Comparison of ENCODE assay signal across 8 cellular contexts in the genomic region with DNA sequence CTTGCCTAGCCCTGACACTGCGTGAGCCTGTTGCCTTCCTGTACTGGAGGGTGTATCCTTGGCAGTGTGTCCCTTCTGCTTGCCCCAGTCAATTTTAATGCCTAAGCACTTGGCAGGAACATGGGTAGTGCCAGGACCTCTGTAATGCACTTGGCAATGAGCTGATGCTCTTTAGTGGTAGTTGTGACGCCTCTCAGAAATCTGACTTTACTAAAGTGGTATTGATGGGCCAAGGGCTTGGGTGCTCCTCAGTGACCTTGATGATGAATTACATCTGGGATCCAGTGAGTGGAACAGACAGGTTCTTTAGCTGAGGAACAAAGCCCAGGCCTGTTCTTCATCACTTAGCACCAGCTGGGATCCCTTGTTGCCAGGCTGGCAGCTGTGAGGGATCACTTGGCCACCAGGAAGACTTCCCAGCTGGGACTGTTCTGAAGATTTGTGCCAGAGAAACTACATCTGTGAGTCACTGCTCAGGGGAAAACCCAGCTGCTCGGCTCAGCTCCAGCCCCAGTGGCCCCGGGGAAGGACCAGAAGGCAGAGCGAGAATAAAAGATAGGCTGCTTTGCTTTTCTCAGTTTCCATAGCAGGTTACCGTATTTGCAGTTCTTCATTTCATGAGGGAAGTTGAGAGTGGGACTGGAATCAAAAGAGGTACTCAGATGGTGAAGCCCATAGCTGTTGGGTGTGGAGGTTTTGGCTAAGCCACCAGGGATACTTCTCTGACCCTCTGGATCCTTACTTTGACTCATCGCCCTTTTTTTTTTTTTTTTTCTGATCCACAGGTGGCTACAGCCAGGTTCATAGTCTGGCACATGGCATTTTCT. TPM values are rescaled to one million over a fixed set of nuclear protein-coding genes. Genes with fewer than 3 reads are reported as not detected.
DNase-seq lines count a peak whose midpoint lies in the region; ATAC-seq and TF ChIP-seq lines count a peak whose summit lies in the region.

No MANE protein-coding gene starts in this region.

- intact Hi-C loops in CD4-positive, alpha-beta T cell (cut with DNase I, micrococcal nuclease): loop anchor here (5.0 to 10.0 kb wide), 3 partner anchors 238 to 328 kb away; a partner anchor contains a TSS

- peaks cover 67% of the 10 kb centered on the region for H3K4me1 Mint-ChIP-seq in CD4-positive, alpha-beta T cell (ENCODE audit: low read depth)
- peaks cover 27% of the 10 kb centered on the region for H3K4me1 Mint-ChIP-seq in activated CD8-positive, alpha-beta T cell treated with anti-CD3 and anti-CD28 coated beads, Interleukin-2, amount 10 ng/mL, durations not matched to agents 7 days and 5 days (ENCODE audit: low read depth)

- peak overlapping the region; percentile 58 for H3K4me3 Mint-ChIP-seq in CD4-positive, alpha-beta T cell
- peak overlapping the region; percentile 34 for H3K4me3 Mint-ChIP-seq in activated CD8-positive, alpha-beta T cell treated with anti-CD3 and anti-CD28 coated beads, Interleukin-2, amount 10 ng/mL, durations not matched to agents 7 days and 5 days

- no peak overlapping the region for H3K27ac Mint-ChIP-seq in CD4-positive, alpha-beta T cell
- peak overlapping the region; percentile 79 for H3K27ac Mint-ChIP-seq in activated CD8-positive, alpha-beta T cell treated with anti-CD3 and anti-CD28 coated beads, Interleukin-2, amount 10 ng/mL, durations not matched to agents 7 days and 5 days

- TF ChIP-seq CTCF in CD4-positive, alpha-beta T cell (IDR thresholded peaks at IDR 0.05): no peak

- H3K27ac ChIP-seq in CD4-positive, alpha-beta T cell (ENCODE audit: low read depth, low read length): peak overlapping the region; percentile 70

- H3K9me3 ChIP-seq in CD4-positive, alpha-beta T cell (ENCODE audit: control insufficient read depth, low read length): no peaks in the 10 kb centered on the region

- POLR2A ChIA-PET in CD4-positive, alpha-beta T cell (lab: Charles Lee): interaction anchor here (0.8 to 9.3 kb wide), 9 partner anchors 8 to 152 kb away, joined by 3 to 138 read pairs (median 14); a partner anchor contains a TSS
- POLR2A ChIA-PET in activated CD8-positive, alpha-beta T cell treated with anti-CD3 and anti-CD28 coated beads, Interleukin-2, amount 10 ng/mL, durations not matched to agents 7 days and 5 days (lab: Charles Lee): interaction anchor here (0.6 to 9.4 kb wide), 10 partner anchors 8 to 296 kb away, joined by 3 to 118 read pairs (median 6); a partner anchor contains a TSS

- CTCF ChIA-PET in CD4-positive, alpha-beta T cell (lab: Charles Lee): interaction anchor here (0.6 to 1.7 kb wide), 9 partner anchors 11 to 131 kb away, joined by 3 to 6 read pairs (median 3); no protein-coding TSS in a partner anchor
- CTCF ChIA-PET in activated CD8-positive, alpha-beta T cell treated with anti-CD3 and anti-CD28 coated beads, Interleukin-2, amount 10 ng/mL, durations not matched to agents 7 days and 5 days (lab: Charles Lee): interaction anchor here (0.8 to 7.4 kb wide), 15 partner anchors 12 to 358 kb away, joined by 3 to 110 read pairs (median 4); a partner anchor contains a TSS

- DNase-seq in CD4-positive, alpha-beta T cell: peak in 9 of 10 experiments; percentile 40 to 64 (median 47)
- DNase-seq in HT1080 (ENCODE audit: low read depth) (peak; percentile 76), pulmonary artery endothelial cell (ENCODE audit: low read depth, low spot score) (peak; percentile 8), left lobe of liver (ENCODE audit: low spot score) (no peak), NCI-H187 (lab: John Stamatoyannopoulos, UW) (no peak)
- peak; percentile 58 for DNase-seq in activated CD8-positive, alpha-beta T cell treated with anti-CD3 and anti-CD28 coated beads, Interleukin-2, amount 10 ng/mL, durations not matched to agents 7 days and 5 days

- H3K27me3 Mint-ChIP-seq in CD4-positive, alpha-beta T cell: no peaks in the 10 kb centered on the region
- H3K27me3 Mint-ChIP-seq in activated CD8-positive, alpha-beta T cell treated with anti-CD3 and anti-CD28 coated beads, Interleukin-2, amount 10 ng/mL, durations not matched to agents 7 days and 5 days (ENCODE audit: low read depth): no peaks in the 10 kb centered on the region

- no peaks in the 10 kb centered on the region for H3K9me3 Mint-ChIP-seq in CD4-positive, alpha-beta T cell
- H3K9me3 Mint-ChIP-seq in activated CD8-positive, alpha-beta T cell treated with anti-CD3 and anti-CD28 coated beads, Interleukin-2, amount 10 ng/mL, durations not matched to agents 7 days and 5 days (ENCODE audit: insufficient read depth): no peaks in the 10 kb centered on the region

- peak; percentile 32 for ATAC-seq in CD4-positive, alpha-beta T cell (ENCODE audit: poor library complexity)
- ATAC-seq in GM21381 (IDR thresholded peaks at IDR 0.05; ENCODE audit: unreplicated experiment): peak; percentile 51
- ATAC-seq in activated CD8-positive, alpha-beta T cell treated with anti-CD3 and anti-CD28 coated beads, Interleukin-2, amount 10 ng/mL, durations not matched to agents 7 days and 5 days: no peak
- peak; percentile 77 for ATAC-seq in esophagus mucosa
- no peak for ATAC-seq in left lobe of liver

- H3K27me3 ChIP-seq in CD4-positive, alpha-beta T cell (ENCODE audit: control insufficient read depth, insufficient read depth, low read length): no peaks in the 10 kb centered on the region

- no peaks in the 10 kb centered on the region for H3K36me3 Mint-ChIP-seq in CD4-positive, alpha-beta T cell (ENCODE audit: low read depth)
- peaks cover 7% of the 10 kb centered on the region for H3K36me3 Mint-ChIP-seq in activated CD8-positive, alpha-beta T cell treated with anti-CD3 and anti-CD28 coated beads, Interleukin-2, amount 10 ng/mL, durations not matched to agents 7 days and 5 days (ENCODE audit: low read depth)

RNA-seq across cellular contexts. Expression of a gene that starts 28.5 kb away (rescaled TPM):
- total RNA-seq in CD4-positive, alpha-beta T cell: under 1 TPM; 0.78 to 0.88 TPM
- total RNA-seq in HT1080 (2014; rRNA removed; shearing (Covaris generic)): not detected in 2 replicates
- polyA plus RNA-seq in HT1080 (2015; cell fraction: cytosol; rRNA removed): not detected in 2 replicates
- polyA plus RNA-seq in HT1080 (2015; cell fraction: nucleus; rRNA removed): not detected in 2 replicates
- 1 to 10 TPM; 1.4 to 2.2 TPM for total RNA-seq in activated CD8-positive, alpha-beta T cell treated with anti-CD3 and anti-CD28 coated beads, Interleukin-2, amount 10 ng/mL, durations not matched to agents 7 days and 5 days
- total RNA-seq in esophagus mucosa (1.2 TPM), pulmonary artery endothelial cell (not detected in 2 replicates), left lobe of liver (0.03 TPM)

RNA-seq across cellular contexts. Expression of a gene that starts 40.1 kb away (rescaled TPM):
- 100 to 1,000 TPM; 112 to 118 TPM for total RNA-seq in CD4-positive, alpha-beta T cell
- not detected in 2 replicates for total RNA-seq in HT1080 (2014; rRNA removed; shearing (Covaris generic))
- not detected in 2 replicates for polyA plus RNA-seq in HT1080 (2015; cell fraction: cytosol; rRNA removed)
- polyA plus RNA-seq in HT1080 (2015; cell fraction: nucleus; rRNA removed): not detected in 2 replicates
- total RNA-seq in activated CD8-positive, alpha-beta T cell treated with anti-CD3 and anti-CD28 coated beads, Interleukin-2, amount 10 ng/mL, durations not matched to agents 7 days and 5 days: 10 to 100 TPM; 49.0 to 49.3 TPM
- total RNA-seq in esophagus mucosa: 0.28 TPM
- total RNA-seq in pulmonary artery endothelial cell: not detected in 2 replicates
- 0.43 TPM for total RNA-seq in left lobe of liver

Comparison
In these comparisons a context has a peak if more than half of its experiments do, and no peak if none do; other contexts are left out.
1. ATAC-seq: peak in CD4-positive, alpha-beta T cell (single experiment), GM21381 (single experiment) and esophagus mucosa (single experiment); none in activated CD8-positive, alpha-beta T cell treated with anti-CD3 and anti-CD28 coated beads, Interleukin-2, amount 10 ng/mL, durations not matched to agents 7 days and 5 days (single experiment) and left lobe of liver (single experiment).
2. DNase-seq: peak in CD4-positive, alpha-beta T cell (9 of 10), HT1080 (single experiment), activated CD8-positive, alpha-beta T cell treated with anti-CD3 and anti-CD28 coated beads, Interleukin-2, amount 10 ng/mL, durations not matched to agents 7 days and 5 days (single experiment) and pulmonary artery endothelial cell (single experiment); none in left lobe of liver (single experiment) and NCI-H187 (0 of 2).
3. RNA of a gene that starts 40.1 kb away (total RNA-seq): 112 to 118 TPM in CD4-positive, alpha-beta T cell and 49.0 to 49.3 TPM in activated CD8-positive, alpha-beta T cell treated with anti-CD3 and anti-CD28 coated beads, Interleukin-2, amount 10 ng/mL, durations not matched to agents 7 days and 5 days; 0.43 TPM in left lobe of liver (single experiment), 0.28 TPM in esophagus mucosa (single experiment), not detected in HT1080 and not detected in pulmonary artery endothelial cell; every median in the first group is over 10 times any median in the second.